11 cellular contexts compared by ENCODE assay signal in the genomic region with DNA sequence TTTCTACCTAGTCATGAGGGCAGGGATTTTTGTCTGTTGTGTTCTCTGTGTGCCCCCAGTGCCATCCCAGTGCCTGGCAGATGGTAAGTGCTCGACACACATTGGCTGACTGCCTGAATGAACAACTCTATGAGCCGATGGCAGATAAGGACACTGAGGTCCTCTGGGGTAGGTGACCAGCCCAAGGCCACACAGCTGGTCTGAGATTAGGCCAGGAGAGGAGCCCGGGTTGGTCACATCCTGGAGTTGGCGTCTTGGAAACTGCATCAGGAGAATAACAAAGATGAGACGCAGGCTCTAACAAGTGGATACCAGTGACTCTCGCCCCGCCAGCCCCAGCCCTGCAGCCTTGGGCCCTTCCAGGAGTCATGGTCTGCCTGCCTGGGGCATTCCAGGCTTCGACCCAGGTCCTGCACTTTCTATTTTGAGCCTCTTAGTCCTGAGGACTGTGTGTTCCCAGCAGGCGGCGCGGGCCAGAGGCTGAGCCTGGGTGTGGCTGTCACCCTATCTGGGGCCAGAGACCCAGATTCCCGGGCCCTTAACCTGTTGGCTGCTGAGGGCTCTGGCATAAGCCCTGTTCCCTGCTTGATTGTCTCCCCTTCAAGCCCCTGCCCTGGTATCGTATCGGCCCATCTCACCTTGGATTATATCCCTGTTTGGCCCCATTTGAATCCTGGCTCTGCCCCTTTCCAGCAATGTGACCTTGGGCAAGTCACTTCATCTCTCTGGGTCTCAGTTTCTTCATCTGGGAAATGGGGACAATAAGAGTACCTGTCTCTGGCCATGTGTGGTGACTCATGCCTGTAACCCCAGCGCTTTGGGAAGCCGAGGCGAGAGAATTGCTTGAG.
DNase-seq lines count a peak whose midpoint lies in the region; ATAC-seq and TF ChIP-seq lines count a peak whose summit lies in the region.
"Had no signal": no experiment of that assay in that cellular context is flagged by ENCODE, and none has a peak within 500 bp of the region (broad histone marks: within the 10 kb centered on the region; RNA-seq: fewer than 3 reads in every experiment).

No MANE protein-coding gene starts in this region.

- no peaks in the 10 kb centered on the region for H3K27me3 Mint-ChIP-seq in WTC11 (ENCODE audit: low read depth)

- H3K27ac Mint-ChIP-seq in WTC11, result no peak overlapping the region

- no peak for TF ChIP-seq CTCF in WTC11 (IDR thresholded peaks at IDR 0.05)
- TF ChIP-seq CTCF in heart left ventricle (IDR thresholded peaks at IDR 0.05), result peak in 11 of 12 donors; percentile 12 to 57 (median 39)

- no peaks in the 10 kb centered on the region for H3K27me3 ChIP-seq in heart left ventricle

- no peak for TF ChIP-seq POLR2A in heart left ventricle (IDR thresholded peaks at IDR 0.05)

- H3K36me3 Mint-ChIP-seq in WTC11, result no peaks in the 10 kb centered on the region

- DNase-seq in EH (ENCODE audit: low read depth) (peak; percentile 56), WTC11 (ENCODE audit: low spot score) (no peak), heart left ventricle (peak; percentile 73 to 93 (median 88)), renal cortical epithelial cell (ENCODE audit: low read depth) (peak; percentile 43), activated gamma-delta T cell treated with Interleukin-2 at 50 U/mL for 16 hours (no peak), NCI-H128 (lab: John Stamatoyannopoulos, UW; ENCODE audit: unreplicated experiment) (no peak)
- DNase-seq: activated T-cell treated with anti-CD3 and anti-CD28 coated beads, Interleukin-2, amount 50 U/mL, for 4 hours; NCI-H1105 had no signal

- H3K36me3 ChIP-seq in heart left ventricle, result no peaks in the 10 kb centered on the region

- POLR2A ChIA-PET in WTC11 (lab: Charles Lee), result no interaction called here

- ATAC-seq in WTC11, result no peak
- ATAC-seq in heart left ventricle, result peak; percentile 83 to 91 (median 87)
- no peak for ATAC-seq in HG02678 (IDR thresholded peaks at IDR 0.05; ENCODE audit: unreplicated experiment)
- no peak for ATAC-seq in GM18909 (IDR thresholded peaks at IDR 0.05; ENCODE audit: poor library complexity, unreplicated experiment)
- ATAC-seq: activated T-cell treated with anti-CD3 and anti-CD28 coated beads, Interleukin-2, amount 50 U/mL, for 4 hours had no signal

- peak overlapping the region; percentile 38 to 94 (median 76) for H3K27ac ChIP-seq in heart left ventricle

- CTCF ChIA-PET in WTC11 (lab: Charles Lee), result interaction anchor here (0.9 kb wide), 1 partner anchor 88 kb away, joined by 3 read pairs; a partner anchor contains a TSS

- intact Hi-C loops in heart left ventricle (cut with DNase I), result loop anchor here in 6 of 10 donors (2.0 to 10.0 kb wide), 6 partner anchors 84 to 186 kb away; a partner anchor contains a TSS

- no peaks in the 10 kb centered on the region for H3K4me1 Mint-ChIP-seq in WTC11

- H3K4me1 ChIP-seq in heart left ventricle, result peaks cover 0 to 89% (median 18%) of the 10 kb centered on the region in 12 donors

- no peak overlapping the region for H3K4me3 Mint-ChIP-seq in WTC11
- H3K4me3 Mint-ChIP-seq: activated T-cell treated with anti-CD3 and anti-CD28 coated beads, Interleukin-2, amount 50 U/mL, for 4 hours; neural crest cell had no signal

- no peaks in the 10 kb centered on the region for H3K9me3 Mint-ChIP-seq in WTC11
- H3K9me3 Mint-ChIP-seq: activated T-cell treated with anti-CD3 and anti-CD28 coated beads, Interleukin-2, amount 50 U/mL, for 4 hours; neural crest cell had no signal

- H3K9me3 ChIP-seq in heart left ventricle, result no peaks in the 10 kb centered on the region

- peak overlapping the region in 1 of 12 donors; percentile 23 for H3K4me3 ChIP-seq in heart left ventricle

- WGBS in heart left ventricle, 4 donors, result 47 to 63% (median 57%) methylated on average over 12 to 17 of the region's 17 CpGs

TF ChIP-seq in WTC11, 78 proteins besides CTCF, POLR2A, EP300 and RAD21:
- peak; percentile 58; the same call in 1 of the 2 replicates for TF ChIP-seq GTF2I (CRISPR knock-in tag; conservative IDR thresholded peaks at IDR 0.05)
- no peak for TF ChIP-seq SOX15 (CRISPR knock-in tag; IDR thresholded peaks at IDR 0.05)
- TF ChIP-seq, protein P1, sequence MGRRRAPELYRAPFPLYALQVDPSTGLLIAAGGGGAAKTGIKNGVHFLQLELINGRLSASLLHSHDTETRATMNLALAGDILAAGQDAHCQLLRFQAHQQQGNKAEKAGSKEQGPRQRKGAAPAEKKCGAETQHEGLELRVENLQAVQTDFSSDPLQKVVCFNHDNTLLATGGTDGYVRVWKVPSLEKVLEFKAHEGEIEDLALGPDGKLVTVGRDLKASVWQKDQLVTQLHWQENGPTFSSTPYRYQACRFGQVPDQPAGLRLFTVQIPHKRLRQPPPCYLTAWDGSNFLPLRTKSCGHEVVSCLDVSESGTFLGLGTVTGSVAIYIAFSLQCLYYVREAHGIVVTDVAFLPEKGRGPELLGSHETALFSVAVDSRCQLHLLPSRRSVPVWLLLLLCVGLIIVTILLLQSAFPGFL (CRISPR knock-in tag; IDR thresholded peaks at IDR 0.05; ENCODE audit: borderline replicate concordance), result 0 out of 2 replicates have a peak, but pooled peaks have one; percentile 33
- no peak for TF ChIP-seq SP1 (CRISPR knock-in tag; conservative IDR thresholded peaks at IDR 0.05)
- peak; percentile 38; the same call in 1 of the 2 replicates for TF ChIP-seq GABPB1 (CRISPR knock-in tag; IDR thresholded peaks at IDR 0.05)
- no peak for TF ChIP-seq NR1H2 (CRISPR knock-in tag; IDR thresholded peaks at IDR 0.05)

Comparison
In these comparisons a context has a peak if more than half of its experiments do, and no peak if none do; other contexts are left out.
1. DNase-seq: peak in EH (single experiment), heart left ventricle (5 of 5) and renal cortical epithelial cell (single experiment); none in WTC11 (single experiment), activated gamma-delta T cell treated with Interleukin-2 at 50 U/mL for 16 hours (single experiment) and NCI-H128 (single experiment).
2. ATAC-seq: peak in heart left ventricle (4 of 4); none in WTC11 (single experiment), HG02678 (single experiment) and GM18909 (single experiment).